1 cellular context compared by ENCODE assay signal in the genomic region with DNA sequence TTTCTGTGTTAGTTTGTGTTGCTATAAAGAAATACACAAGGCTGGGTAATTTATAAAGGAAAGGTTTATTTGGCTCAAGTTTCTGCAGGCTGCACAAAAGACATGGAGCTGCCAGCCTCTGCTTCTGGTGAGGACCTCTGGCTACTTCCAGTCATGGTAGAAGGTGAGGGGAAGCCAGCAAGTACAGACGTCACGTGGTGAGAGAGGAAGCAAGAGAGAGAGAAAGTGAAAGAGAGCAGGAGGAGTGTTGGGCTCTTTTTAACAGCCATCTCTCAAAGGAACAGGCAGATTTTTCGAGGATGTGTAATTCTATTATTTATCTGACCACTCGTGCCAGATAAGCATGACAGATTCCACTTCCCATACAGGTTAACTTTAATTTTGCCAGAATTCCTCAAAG.
TF ChIP-seq lines count a peak whose summit lies in the region.

No MANE protein-coding gene starts in this region.

TF ChIP-seq in GM12878, 131 proteins besides CTCF, POLR2A, EP300 and RAD21 (continued from another document and continues in another):
- TF ChIP-seq, protein P1, sequence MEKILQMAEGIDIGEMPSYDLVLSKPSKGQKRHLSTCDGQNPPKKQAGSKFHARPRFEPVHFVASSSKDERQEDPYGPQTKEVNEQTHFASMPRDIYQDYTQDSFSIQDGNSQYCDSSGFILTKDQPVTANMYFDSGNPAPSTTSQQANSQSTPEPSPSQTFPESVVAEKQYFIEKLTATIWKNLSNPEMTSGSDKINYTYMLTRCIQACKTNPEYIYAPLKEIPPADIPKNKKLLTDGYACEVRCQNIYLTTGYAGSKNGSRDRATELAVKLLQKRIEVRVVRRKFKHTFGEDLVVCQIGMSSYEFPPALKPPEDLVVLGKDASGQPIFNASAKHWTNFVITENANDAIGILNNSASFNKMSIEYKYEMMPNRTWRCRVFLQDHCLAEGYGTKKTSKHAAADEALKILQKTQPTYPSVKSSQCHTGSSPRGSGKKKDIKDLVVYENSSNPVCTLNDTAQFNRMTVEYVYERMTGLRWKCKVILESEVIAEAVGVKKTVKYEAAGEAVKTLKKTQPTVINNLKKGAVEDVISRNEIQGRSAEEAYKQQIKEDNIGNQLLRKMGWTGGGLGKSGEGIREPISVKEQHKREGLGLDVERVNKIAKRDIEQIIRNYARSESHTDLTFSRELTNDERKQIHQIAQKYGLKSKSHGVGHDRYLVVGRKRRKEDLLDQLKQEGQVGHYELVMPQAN (conservative IDR thresholded peaks at IDR 0.05) = no peak
- TF ChIP-seq ZNF24 (IDR thresholded peaks at IDR 0.05) (no peak), CBX3 (IDR thresholded peaks at IDR 0.05; ENCODE audit: borderline replicate concordance, low read depth) (no peak), PAX5 (IDR thresholded peaks at IDR 0.05; ENCODE audit: borderline replicate concordance, low read depth, low read length) (no peak), SPI1 (IDR thresholded peaks at IDR 0.05; ENCODE audit: borderline replicate concordance, insufficient read depth, low read depth, low read length) (peak; percentile 7; the same call in 1 of the 2 replicates), SRF (IDR thresholded peaks at IDR 0.05; ENCODE audit: low read depth in 2 of 2, low read length in 2 of 2) (no peak), NRF1 (conservative IDR thresholded peaks at IDR 0.05; ENCODE audit: low read depth, low read length) (no peak), YY1 (IDR thresholded peaks at IDR 0.05; ENCODE audit: low read depth, low read length) (0 out of 2 replicates have a peak, but pooled peaks have one; percentile 35), SMAD1 (IDR thresholded peaks at IDR 0.05; ENCODE audit: low read depth, partially characterized antibody) (no peak), ZNF622 (IDR thresholded peaks at IDR 0.05) (no peak), CREB1 (IDR thresholded peaks at IDR 0.05; ENCODE audit: low read depth) (no peak), ZBED1 (IDR thresholded peaks at IDR 0.05; ENCODE audit: borderline replicate concordance) (no peak), BHLHE40 (IDR thresholded peaks at IDR 0.05; ENCODE audit: borderline replicate concordance in 1 of 2, low read depth in 2 of 2, low read length in 1 of 2) (peak in 1 of 2 experiments; percentile 25; a peak in 1 of 4 replicates), POLR2AphosphoS5 (IDR thresholded peaks at IDR 0.05; ENCODE audit: low read length) (no peak), DPF2 (IDR thresholded peaks at IDR 0.05) (no peak), FOS (IDR thresholded peaks at IDR 0.05; ENCODE audit: borderline replicate concordance, extremely low read depth, insufficient read length) (no peak), HCFC1 (IDR thresholded peaks at IDR 0.05; ENCODE audit: low read length) (no peak), ETV6 (conservative IDR thresholded peaks at IDR 0.05 in 1 of 2, IDR thresholded peaks at IDR 0.05 in 1 of 2; ENCODE audit: borderline replicate concordance in 1 of 2, low read depth in 1 of 2) (peak in 1 of 2 experiments; percentile 16; a peak in 1 of 4 replicates), POLR2AphosphoS2 (IDR thresholded peaks at IDR 0.05; ENCODE audit: low read depth, low read length) (no peak), BACH1 (IDR thresholded peaks at IDR 0.05; ENCODE audit: borderline replicate concordance) (no peak), RAD51 (IDR thresholded peaks at IDR 0.05) (peak; percentile 88), ZSCAN29 (IDR thresholded peaks at IDR 0.05) (no peak), ZNF207 (IDR thresholded peaks at IDR 0.05; ENCODE audit: borderline replicate concordance) (no peak), JUNB (IDR thresholded peaks at IDR 0.05) (no peak), RFX5 (IDR thresholded peaks at IDR 0.05; ENCODE audit: low read depth, low read length) (no peak), SIN3A (IDR thresholded peaks at IDR 0.05; ENCODE audit: low read depth, low read length) (no peak), RCOR1 (conservative IDR thresholded peaks at IDR 0.05; ENCODE audit: low read depth, low read length) (no peak), RBBP5 (conservative IDR thresholded peaks at IDR 0.05) (no peak), EED (IDR thresholded peaks at IDR 0.05; ENCODE audit: low read depth) (no peak), TCF12 (IDR thresholded peaks at IDR 0.05; ENCODE audit: low read depth, low read length) (no peak), CREM (IDR thresholded peaks at IDR 0.05; ENCODE audit: low read depth) (no peak)
- TF ChIP-seq, protein P2, sequence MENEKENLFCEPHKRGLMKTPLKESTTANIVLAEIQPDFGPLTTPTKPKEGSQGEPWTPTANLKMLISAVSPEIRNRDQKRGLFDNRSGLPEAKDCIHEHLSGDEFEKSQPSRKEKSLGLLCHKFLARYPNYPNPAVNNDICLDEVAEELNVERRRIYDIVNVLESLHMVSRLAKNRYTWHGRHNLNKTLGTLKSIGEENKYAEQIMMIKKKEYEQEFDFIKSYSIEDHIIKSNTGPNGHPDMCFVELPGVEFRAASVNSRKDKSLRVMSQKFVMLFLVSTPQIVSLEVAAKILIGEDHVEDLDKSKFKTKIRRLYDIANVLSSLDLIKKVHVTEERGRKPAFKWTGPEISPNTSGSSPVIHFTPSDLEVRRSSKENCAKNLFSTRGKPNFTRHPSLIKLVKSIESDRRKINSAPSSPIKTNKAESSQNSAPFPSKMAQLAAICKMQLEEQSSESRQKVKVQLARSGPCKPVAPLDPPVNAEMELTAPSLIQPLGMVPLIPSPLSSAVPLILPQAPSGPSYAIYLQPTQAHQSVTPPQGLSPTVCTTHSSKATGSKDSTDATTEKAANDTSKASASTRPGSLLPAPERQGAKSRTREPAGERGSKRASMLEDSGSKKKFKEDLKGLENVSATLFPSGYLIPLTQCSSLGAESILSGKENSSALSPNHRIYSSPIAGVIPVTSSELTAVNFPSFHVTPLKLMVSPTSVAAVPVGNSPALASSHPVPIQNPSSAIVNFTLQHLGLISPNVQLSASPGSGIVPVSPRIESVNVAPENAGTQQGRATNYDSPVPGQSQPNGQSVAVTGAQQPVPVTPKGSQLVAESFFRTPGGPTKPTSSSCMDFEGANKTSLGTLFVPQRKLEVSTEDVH (IDR thresholded peaks at IDR 0.05; ENCODE audit: low read depth, partially characterized antibody) = no peak
- TF ChIP-seq, protein P3, sequence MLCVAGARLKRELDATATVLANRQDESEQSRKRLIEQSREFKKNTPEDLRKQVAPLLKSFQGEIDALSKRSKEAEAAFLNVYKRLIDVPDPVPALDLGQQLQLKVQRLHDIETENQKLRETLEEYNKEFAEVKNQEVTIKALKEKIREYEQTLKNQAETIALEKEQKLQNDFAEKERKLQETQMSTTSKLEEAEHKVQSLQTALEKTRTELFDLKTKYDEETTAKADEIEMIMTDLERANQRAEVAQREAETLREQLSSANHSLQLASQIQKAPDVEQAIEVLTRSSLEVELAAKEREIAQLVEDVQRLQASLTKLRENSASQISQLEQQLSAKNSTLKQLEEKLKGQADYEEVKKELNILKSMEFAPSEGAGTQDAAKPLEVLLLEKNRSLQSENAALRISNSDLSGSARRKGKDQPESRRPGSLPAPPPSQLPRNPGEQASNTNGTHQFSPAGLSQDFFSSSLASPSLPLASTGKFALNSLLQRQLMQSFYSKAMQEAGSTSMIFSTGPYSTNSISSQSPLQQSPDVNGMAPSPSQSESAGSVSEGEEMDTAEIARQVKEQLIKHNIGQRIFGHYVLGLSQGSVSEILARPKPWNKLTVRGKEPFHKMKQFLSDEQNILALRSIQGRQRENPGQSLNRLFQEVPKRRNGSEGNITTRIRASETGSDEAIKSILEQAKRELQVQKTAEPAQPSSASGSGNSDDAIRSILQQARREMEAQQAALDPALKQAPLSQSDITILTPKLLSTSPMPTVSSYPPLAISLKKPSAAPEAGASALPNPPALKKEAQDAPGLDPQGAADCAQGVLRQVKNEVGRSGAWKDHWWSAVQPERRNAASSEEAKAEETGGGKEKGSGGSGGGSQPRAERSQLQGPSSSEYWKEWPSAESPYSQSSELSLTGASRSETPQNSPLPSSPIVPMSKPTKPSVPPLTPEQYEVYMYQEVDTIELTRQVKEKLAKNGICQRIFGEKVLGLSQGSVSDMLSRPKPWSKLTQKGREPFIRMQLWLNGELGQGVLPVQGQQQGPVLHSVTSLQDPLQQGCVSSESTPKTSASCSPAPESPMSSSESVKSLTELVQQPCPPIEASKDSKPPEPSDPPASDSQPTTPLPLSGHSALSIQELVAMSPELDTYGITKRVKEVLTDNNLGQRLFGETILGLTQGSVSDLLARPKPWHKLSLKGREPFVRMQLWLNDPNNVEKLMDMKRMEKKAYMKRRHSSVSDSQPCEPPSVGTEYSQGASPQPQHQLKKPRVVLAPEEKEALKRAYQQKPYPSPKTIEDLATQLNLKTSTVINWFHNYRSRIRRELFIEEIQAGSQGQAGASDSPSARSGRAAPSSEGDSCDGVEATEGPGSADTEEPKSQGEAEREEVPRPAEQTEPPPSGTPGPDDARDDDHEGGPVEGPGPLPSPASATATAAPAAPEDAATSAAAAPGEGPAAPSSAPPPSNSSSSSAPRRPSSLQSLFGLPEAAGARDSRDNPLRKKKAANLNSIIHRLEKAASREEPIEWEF (IDR thresholded peaks at IDR 0.05; ENCODE audit: insufficient replicate concordance, low read depth, low read length) = no peak
- TF ChIP-seq, protein P4, sequence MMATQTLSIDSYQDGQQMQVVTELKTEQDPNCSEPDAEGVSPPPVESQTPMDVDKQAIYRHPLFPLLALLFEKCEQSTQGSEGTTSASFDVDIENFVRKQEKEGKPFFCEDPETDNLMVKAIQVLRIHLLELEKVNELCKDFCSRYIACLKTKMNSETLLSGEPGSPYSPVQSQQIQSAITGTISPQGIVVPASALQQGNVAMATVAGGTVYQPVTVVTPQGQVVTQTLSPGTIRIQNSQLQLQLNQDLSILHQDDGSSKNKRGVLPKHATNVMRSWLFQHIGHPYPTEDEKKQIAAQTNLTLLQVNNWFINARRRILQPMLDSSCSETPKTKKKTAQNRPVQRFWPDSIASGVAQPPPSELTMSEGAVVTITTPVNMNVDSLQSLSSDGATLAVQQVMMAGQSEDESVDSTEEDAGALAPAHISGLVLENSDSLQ (IDR thresholded peaks at IDR 0.05) = no peak
- TF ChIP-seq, protein P5, sequence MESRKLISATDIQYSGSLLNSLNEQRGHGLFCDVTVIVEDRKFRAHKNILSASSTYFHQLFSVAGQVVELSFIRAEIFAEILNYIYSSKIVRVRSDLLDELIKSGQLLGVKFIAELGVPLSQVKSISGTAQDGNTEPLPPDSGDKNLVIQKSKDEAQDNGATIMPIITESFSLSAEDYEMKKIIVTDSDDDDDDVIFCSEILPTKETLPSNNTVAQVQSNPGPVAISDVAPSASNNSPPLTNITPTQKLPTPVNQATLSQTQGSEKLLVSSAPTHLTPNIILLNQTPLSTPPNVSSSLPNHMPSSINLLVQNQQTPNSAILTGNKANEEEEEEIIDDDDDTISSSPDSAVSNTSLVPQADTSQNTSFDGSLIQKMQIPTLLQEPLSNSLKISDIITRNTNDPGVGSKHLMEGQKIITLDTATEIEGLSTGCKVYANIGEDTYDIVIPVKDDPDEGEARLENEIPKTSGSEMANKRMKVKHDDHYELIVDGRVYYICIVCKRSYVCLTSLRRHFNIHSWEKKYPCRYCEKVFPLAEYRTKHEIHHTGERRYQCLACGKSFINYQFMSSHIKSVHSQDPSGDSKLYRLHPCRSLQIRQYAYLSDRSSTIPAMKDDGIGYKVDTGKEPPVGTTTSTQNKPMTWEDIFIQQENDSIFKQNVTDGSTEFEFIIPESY (IDR thresholded peaks at IDR 0.05) = no peak
- TF ChIP-seq, protein P6, sequence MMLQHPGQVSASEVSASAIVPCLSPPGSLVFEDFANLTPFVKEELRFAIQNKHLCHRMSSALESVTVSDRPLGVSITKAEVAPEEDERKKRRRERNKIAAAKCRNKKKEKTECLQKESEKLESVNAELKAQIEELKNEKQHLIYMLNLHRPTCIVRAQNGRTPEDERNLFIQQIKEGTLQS (IDR thresholded peaks at IDR 0.05; ENCODE audit: borderline replicate concordance, extremely low read depth, low read depth, low read length) = no peak
- TF ChIP-seq, protein P7, sequence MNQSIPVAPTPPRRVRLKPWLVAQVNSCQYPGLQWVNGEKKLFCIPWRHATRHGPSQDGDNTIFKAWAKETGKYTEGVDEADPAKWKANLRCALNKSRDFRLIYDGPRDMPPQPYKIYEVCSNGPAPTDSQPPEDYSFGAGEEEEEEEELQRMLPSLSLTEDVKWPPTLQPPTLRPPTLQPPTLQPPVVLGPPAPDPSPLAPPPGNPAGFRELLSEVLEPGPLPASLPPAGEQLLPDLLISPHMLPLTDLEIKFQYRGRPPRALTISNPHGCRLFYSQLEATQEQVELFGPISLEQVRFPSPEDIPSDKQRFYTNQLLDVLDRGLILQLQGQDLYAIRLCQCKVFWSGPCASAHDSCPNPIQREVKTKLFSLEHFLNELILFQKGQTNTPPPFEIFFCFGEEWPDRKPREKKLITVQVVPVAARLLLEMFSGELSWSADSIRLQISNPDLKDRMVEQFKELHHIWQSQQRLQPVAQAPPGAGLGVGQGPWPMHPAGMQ (IDR thresholded peaks at IDR 0.05; ENCODE audit: borderline replicate concordance) = no peak
- TF ChIP-seq, protein P8, sequence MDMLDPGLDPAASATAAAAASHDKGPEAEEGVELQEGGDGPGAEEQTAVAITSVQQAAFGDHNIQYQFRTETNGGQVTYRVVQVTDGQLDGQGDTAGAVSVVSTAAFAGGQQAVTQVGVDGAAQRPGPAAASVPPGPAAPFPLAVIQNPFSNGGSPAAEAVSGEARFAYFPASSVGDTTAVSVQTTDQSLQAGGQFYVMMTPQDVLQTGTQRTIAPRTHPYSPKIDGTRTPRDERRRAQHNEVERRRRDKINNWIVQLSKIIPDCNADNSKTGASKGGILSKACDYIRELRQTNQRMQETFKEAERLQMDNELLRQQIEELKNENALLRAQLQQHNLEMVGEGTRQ (IDR thresholded peaks at IDR 0.05; ENCODE audit: borderline replicate concordance, low read depth, low read length) = peak; percentile 44
- TF ChIP-seq, protein P9, sequence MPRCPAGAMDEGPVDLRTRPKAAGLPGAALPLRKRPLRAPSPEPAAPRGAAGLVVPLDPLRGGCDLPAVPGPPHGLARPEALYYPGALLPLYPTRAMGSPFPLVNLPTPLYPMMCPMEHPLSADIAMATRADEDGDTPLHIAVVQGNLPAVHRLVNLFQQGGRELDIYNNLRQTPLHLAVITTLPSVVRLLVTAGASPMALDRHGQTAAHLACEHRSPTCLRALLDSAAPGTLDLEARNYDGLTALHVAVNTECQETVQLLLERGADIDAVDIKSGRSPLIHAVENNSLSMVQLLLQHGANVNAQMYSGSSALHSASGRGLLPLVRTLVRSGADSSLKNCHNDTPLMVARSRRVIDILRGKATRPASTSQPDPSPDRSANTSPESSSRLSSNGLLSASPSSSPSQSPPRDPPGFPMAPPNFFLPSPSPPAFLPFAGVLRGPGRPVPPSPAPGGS (IDR thresholded peaks at IDR 0.05; ENCODE audit: borderline replicate concordance, insufficient read depth, low read depth, low read length, poor library complexity, severe bottlenecking) = no peak
